Comparison of ENCODE assay signal across 1 cellular context in genomic region chr1:16516694-16517388, GRCh38.
A peak's percentile ranks its signal among the peaks of the same experiment; 100 is the strongest.
TF ChIP-seq lines count a peak whose summit lies in the region.
"Not testable (repeated sequence)": the region's sequence is repeated elsewhere in the genome, so short reads cannot be mapped to it uniquely, and the experiment has no call there.

No MANE protein-coding gene starts in this region.

TF ChIP-seq in K562, 482 proteins besides CTCF, POLR2A, EP300 and RAD21 (continued from another document):
- TF ChIP-seq ATF4 (CRISPR knock-in tag; IDR thresholded peaks at IDR 0.05) (peak; percentile 73), ID3 (CRISPR knock-in tag; IDR thresholded peaks at IDR 0.05) (peak; percentile 15; the same call in 1 of the 2 replicates), ID3 (tag; IDR thresholded peaks at IDR 0.05) (peak; percentile 86), MGA (IDR thresholded peaks at IDR 0.05) (peak; percentile 25; the same call in 1 of the 2 replicates), PTTG1 (tag; IDR thresholded peaks at IDR 0.05; ENCODE audit: low read depth) (peak; percentile 94), MECOM (CRISPR knock-in tag; IDR thresholded peaks at IDR 0.05) (peak; percentile 71), HSF4 (CRISPR knock-in tag; IDR thresholded peaks at IDR 0.05; ENCODE audit: borderline replicate concordance) (peak; percentile 45; the same call in 1 of the 2 replicates), ELF2 (CRISPR knock-in tag; IDR thresholded peaks at IDR 0.05) (peak; percentile 61), IRF9 (tag; IDR thresholded peaks at IDR 0.05) (peak; percentile 62; the same call in 1 of the 2 replicates), ZBTB5 (IDR thresholded peaks at IDR 0.05) (peak; percentile 75; the same call in 1 of the 2 replicates), ETV1 (tag; conservative IDR thresholded peaks at IDR 0.05; ENCODE audit: low read depth) (0 out of 2 replicates have a peak, but pooled peaks have one; percentile 18), TSHZ1 (CRISPR knock-in tag; IDR thresholded peaks at IDR 0.05) (0 out of 2 replicates have a peak, but pooled peaks have one; percentile 20), MEF2D (tag; conservative IDR thresholded peaks at IDR 0.05; ENCODE audit: low read depth) (peak; percentile 89), ZNF639 (CRISPR knock-in tag; conservative IDR thresholded peaks at IDR 0.05 in 1 of 2, IDR thresholded peaks at IDR 0.05 in 1 of 2) (peak in 1 of 2 experiments; percentile 82; a peak in 2 of 4 replicates), NR2C1 (tag; IDR thresholded peaks at IDR 0.05) (peak; percentile 82), ZNF239 (CRISPR knock-in tag; IDR thresholded peaks at IDR 0.05) (peak; percentile 81), ZNF75A (CRISPR knock-in tag; IDR thresholded peaks at IDR 0.05) (0 out of 2 replicates have a peak, but pooled peaks have one; percentile 23), DMBX1 (CRISPR knock-in tag; IDR thresholded peaks at IDR 0.05; ENCODE audit: borderline replicate concordance) (peak; percentile 91; the same call in 1 of the 2 replicates), MXD1 (CRISPR knock-in tag; IDR thresholded peaks at IDR 0.05; ENCODE audit: borderline replicate concordance, poor library complexity, severe bottlenecking) (peak; percentile 14), TEAD1 (CRISPR knock-in tag; IDR thresholded peaks at IDR 0.05) (peak in 1 of 2 experiments; percentile 89; a peak in 2 of 4 replicates), BACH1 (tag; IDR thresholded peaks at IDR 0.05) (peak; percentile 59; the same call in 1 of the 2 replicates), NFXL1 (CRISPR knock-in tag; IDR thresholded peaks at IDR 0.05) (0 out of 2 replicates have a peak, but pooled peaks have one; percentile 51), NFE2L1 (tag; IDR thresholded peaks at IDR 0.05; ENCODE audit: borderline replicate concordance, low read depth) (0 out of 2 replicates have a peak, but pooled peaks have one; percentile 14), TCFL5 (CRISPR knock-in tag; conservative IDR thresholded peaks at IDR 0.05) (peak; percentile 66), VEZF1 (CRISPR knock-in tag; IDR thresholded peaks at IDR 0.05) (peak; percentile 30; the same call in 1 of the 2 replicates), PTRF (tag; IDR thresholded peaks at IDR 0.05) (peak; percentile 89), ZNF589 (CRISPR knock-in tag; IDR thresholded peaks at IDR 0.05; ENCODE audit: low read depth) (peak; percentile 77), ZNF175 (CRISPR knock-in tag; IDR thresholded peaks at IDR 0.05; ENCODE audit: low read depth) (peak; percentile 90), BCL6 (CRISPR knock-in tag; IDR thresholded peaks at IDR 0.05) (peak; percentile 87)
- TF ChIP-seq NR2C1 (IDR thresholded peaks at IDR 0.05), result not testable (repeated sequence)
